In the genomic region with DNA sequence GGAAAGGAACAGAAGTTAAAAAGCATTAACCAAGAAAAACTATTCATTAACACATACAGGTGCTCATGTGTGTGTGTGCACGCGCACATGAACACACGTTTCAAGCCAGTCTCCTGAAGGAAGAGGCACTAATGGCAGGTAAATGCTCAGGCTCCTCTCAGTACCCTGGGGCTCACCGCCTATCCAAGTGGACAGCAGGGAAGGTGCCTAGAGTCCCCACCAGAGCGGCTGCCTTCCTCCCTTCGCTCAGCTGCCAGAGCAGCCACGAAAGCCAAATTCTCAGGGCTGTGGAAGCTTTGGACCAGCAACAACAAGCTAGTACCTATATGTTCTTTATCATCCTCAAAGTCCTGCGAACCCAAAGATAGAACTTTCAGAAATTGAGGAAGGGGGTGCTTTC, we compare ENCODE assay signal across 16 cellular contexts. TPM values are rescaled to one million over a fixed set of nuclear protein-coding genes. Genes with fewer than 3 reads are reported as not detected.
DNase-seq lines count a peak whose midpoint lies in the region; ATAC-seq and TF ChIP-seq lines count a peak whose summit lies in the region.
"Had no signal": no experiment of that assay in that cellular context is flagged by ENCODE, and none has a peak within 500 bp of the region (broad histone marks: within the 10 kb centered on the region; RNA-seq: fewer than 3 reads in every experiment).

No MANE protein-coding gene starts in this region.

- H3K4me3 ChIP-seq in mammary epithelial cell (replicated peaks in 1 of 3; ENCODE audit: insufficient read depth in 1 of 3, low read depth in 2 of 3, low read length in 3 of 3) (no peak overlapping the region), tibial nerve (no peak overlapping the region), psoas muscle (no peak overlapping the region)
- H3K4me3 ChIP-seq: left lung had no signal

- H3K36me3 Mint-ChIP-seq in MCF 10A (ENCODE audit: insufficient read depth, unreplicated experiment) = peaks cover 15% of the 10 kb centered on the region

- TF ChIP-seq POLR2A in tibial nerve (IDR thresholded peaks at IDR 0.05) = no peak

- H3K27me3 ChIP-seq in mammary epithelial cell (ENCODE audit: insufficient read depth, low read length) (no peaks in the 10 kb centered on the region), tibial nerve (no peaks in the 10 kb centered on the region), psoas muscle (ENCODE audit: insufficient read depth in 3 of 3, low read length in 2 of 3) (no peaks in the 10 kb centered on the region)
- H3K27me3 ChIP-seq: left lung had no signal

- no peak overlapping the region for H3K27ac ChIP-seq in mammary epithelial cell (ENCODE audit: insufficient read depth, low read depth, low read length)
- peak overlapping the region; percentile 75 for H3K27ac ChIP-seq in angular gyrus (ENCODE audit: low read depth, low read length)
- peak overlapping the region in 1 of 4 donors; percentile 51 for H3K27ac ChIP-seq in tibial nerve
- no peak overlapping the region for H3K27ac ChIP-seq in psoas muscle

- ATAC-seq in psoas muscle = no peak
- ATAC-seq in HG02623 (IDR thresholded peaks at IDR 0.05; ENCODE audit: unreplicated experiment) = no peak
- ATAC-seq: natural killer cell treated with Interleukin-12 subunit alpha and Interleukin-12 subunit beta and Interleukin-15 and Interleukin-18, amount 100 ng/mL, for 72 hours had no signal

- no peak for TF ChIP-seq EP300 in tibial nerve (IDR thresholded peaks at IDR 0.05)

- dilution Hi-C loops in mammary epithelial cell (cut with HindIII; ENCODE audit: low sequenced_read_pairs) = loop anchor here (5.0 kb wide), 1 partner anchor 92 kb away; no protein-coding TSS in a partner anchor

- H4K20me1 ChIP-seq in mammary epithelial cell (ENCODE audit: insufficient read depth, low read length) = no peaks in the 10 kb centered on the region

- no TSS peak for BruUV-seq in MCF 10A (replicated peaks; lab: Mats Ljungman, UMichigan)
- no TSS peak for BruUV-seq in mammary epithelial cell (replicated peaks; lab: Mats Ljungman, UMichigan)

- H3K9ac ChIP-seq in mammary epithelial cell (ENCODE audit: insufficient read depth, low read length) = no peak overlapping the region
- H3K9ac ChIP-seq: SK-N-SH had no signal

- CTCF ChIA-PET in MCF 10A (lab: Yijun Ruan, JAX) = interaction anchor here (0.7 to 2.5 kb wide), 3 partner anchors 53 to 211 kb away, joined by 3 to 9 read pairs (median 7); no protein-coding TSS in a partner anchor
- CTCF ChIA-PET in mammary epithelial cell (lab: Charles Lee; ENCODE audit: low non-redundant PET) = interaction anchor here (0.6 kb wide), 1 partner anchor 513 kb away, joined by 4 read pairs; no protein-coding TSS in a partner anchor

- H3K79me2 ChIP-seq in mammary epithelial cell (ENCODE audit: insufficient read depth, low read length) = peaks cover 28% of the 10 kb centered on the region

- H3K27me3 Mint-ChIP-seq in MCF 10A (ENCODE audit: insufficient read depth, unreplicated experiment) = no peaks in the 10 kb centered on the region
- H3K27me3 Mint-ChIP-seq: natural killer cell treated with Interleukin-12 subunit alpha and Interleukin-12 subunit beta and Interleukin-15 and Interleukin-18, amount 100 ng/mL, for 72 hours had no signal

- H3K4me1 ChIP-seq in mammary epithelial cell (ENCODE audit: insufficient read depth, low read length) (peaks cover 76% of the 10 kb centered on the region), tibial nerve (peaks cover 0 to 44% (median 22%) of the 10 kb centered on the region in 4 donors), psoas muscle (peaks cover 48% of the 10 kb centered on the region)
- H3K4me1 ChIP-seq: left lung had no signal

- 100% methylated on average over 7 of the region's 8 CpGs for WGBS in mammary epithelial cell (ENCODE audit: low coverage, missing lambda C conversion rate)
- 95 to 99% methylated on average over 8 of the region's 8 CpGs for WGBS in tibial nerve, 2 donors
- WGBS in psoas muscle, 3 donors = 90 to 98% (median 96%) methylated on average over 8 of the region's 8 CpGs

- in situ Hi-C loops in mammary epithelial cell (cut with MboI; ENCODE audit: low sequenced_read_pairs in 2 of 2) = loop anchor here (5.0 to 10.0 kb wide), 3 partner anchors 45 to 162 kb away; a partner anchor contains a TSS

- no peak overlapping the region for H3K4me2 ChIP-seq in mammary epithelial cell (ENCODE audit: insufficient read depth, low read depth, low read length)
- H3K4me2 ChIP-seq: SK-N-SH had no signal

- H3K9me3 ChIP-seq in mammary epithelial cell (replicated peaks; ENCODE audit: insufficient read depth, low read length) (no peaks in the 10 kb centered on the region), tibial nerve (no peaks in the 10 kb centered on the region), psoas muscle (no peaks in the 10 kb centered on the region)
- H3K9me3 ChIP-seq: left lung, SK-N-SH had no signal

- H2AFZ ChIP-seq in mammary epithelial cell (ENCODE audit: low read depth, low read length) = no peak overlapping the region

- POLR2A ChIA-PET in MCF 10A (lab: Yijun Ruan, JAX) = interaction anchor here (0.8 to 0.9 kb wide), 2 partner anchors 50 to 54 kb away, joined by 3 read pairs; no protein-coding TSS in a partner anchor

- peaks cover 23% of the 10 kb centered on the region for H3K4me1 Mint-ChIP-seq in MCF 10A (ENCODE audit: insufficient read depth, unreplicated experiment)

- peaks cover 5% of the 10 kb centered on the region for H3K36me3 ChIP-seq in mammary epithelial cell (ENCODE audit: insufficient read depth, low read length)
- peaks cover 0 to 40% (median 0%) of the 10 kb centered on the region in 3 donors for H3K36me3 ChIP-seq in tibial nerve
- H3K36me3 ChIP-seq in psoas muscle (ENCODE audit: insufficient read depth in 1 of 2, low read depth in 1 of 2) = peaks cover 0 to 37% of the 10 kb centered on the region in 2 donors

- TF ChIP-seq CTCF in MCF 10A (IDR thresholded peaks at IDR 0.05; ENCODE audit: unreplicated experiment) (no peak), mammary epithelial cell (conservative IDR thresholded peaks at IDR 0.05 in 1 of 2, IDR thresholded peaks at IDR 0.05 in 1 of 2; ENCODE audit: extremely low read depth in 1 of 2, insufficient read depth in 1 of 2, low read depth in 1 of 2, low read length in 2 of 2) (no peak), tibial nerve (IDR thresholded peaks at IDR 0.05) (no peak), psoas muscle (IDR thresholded peaks at IDR 0.05) (no peak)

- DNase-seq in MCF 10A (ENCODE audit: unreplicated experiment) (no peak), mammary epithelial cell (no peak), islet precursor cell (peak; percentile 39), tibial nerve (ENCODE audit: low spot score in 2 of 2) (peak; percentile 3 to 4), psoas muscle (no peak)
- DNase-seq in stimulated activated CD4-positive, alpha-beta T cell treated with anti-CD3 and anti-CD28 coated beads, Interleukin-1b, Interleukin-23, amount 100 ng/mL, for 48 hours = no peak
- DNase-seq: amniotic stem cell; left lung; NCI-H1436 treated with DMSO at 0.1 percent for 48 hours; retina; SK-N-SH; stimulated activated CD4-positive, alpha-beta T cell treated with anti-CD3 and anti-CD28 coated beads, Interleukin-2, amount 100 ng/mL, for 24 hours; trophoblast cell had no signal

- peak overlapping the region; percentile 35 for H3K27ac Mint-ChIP-seq in MCF 10A (ENCODE audit: low read depth, unreplicated experiment)
- H3K27ac Mint-ChIP-seq: natural killer cell treated with Interleukin-12 subunit alpha and Interleukin-12 subunit beta and Interleukin-15 and Interleukin-18, amount 100 ng/mL, for 72 hours had no signal

- intact Hi-C loops in MCF 10A (cut with micrococcal nuclease) (no loop called here), mammary epithelial cell (cut with micrococcal nuclease) (loop anchor here (10.0 kb wide), 1 partner anchor 555 kb away; no protein-coding TSS in a partner anchor), psoas muscle (cut with DNase I) (loop anchor here in 1 of 2 donors (5.0 kb wide), 1 partner anchor 47 kb away; no protein-coding TSS in a partner anchor)

- H3K4me3 Mint-ChIP-seq in MCF 10A (ENCODE audit: unreplicated experiment) = no peak overlapping the region
- H3K4me3 Mint-ChIP-seq: natural killer cell treated with Interleukin-12 subunit alpha and Interleukin-12 subunit beta and Interleukin-15 and Interleukin-18, amount 100 ng/mL, for 72 hours had no signal

- H3K9me3 Mint-ChIP-seq in MCF 10A (ENCODE audit: unreplicated experiment) = no peaks in the 10 kb centered on the region
- H3K9me3 Mint-ChIP-seq: natural killer cell treated with Interleukin-12 subunit alpha and Interleukin-12 subunit beta and Interleukin-15 and Interleukin-18, amount 100 ng/mL, for 72 hours had no signal

RNA-seq across cellular contexts. Expression of a gene that starts 42.6 kb away (rescaled TPM):
- total RNA-seq in MCF 10A (2022) (33.2 and 48.1 TPM in 2 replicates), mammary epithelial cell (10 to 100 TPM; 74.3 to 75.8 TPM), tibial nerve (100 to 1,000 TPM; 127 to 165 (median 144) TPM), psoas muscle (10 to 100 TPM; 21.7 to 43.1 (median 28.0) TPM)
- polyA plus RNA-seq in mammary epithelial cell (34.9 TPM), psoas muscle (10 to 100 TPM; 16.0 to 26.0 (median 19.7) TPM)
- polyA minus RNA-seq in mammary epithelial cell = 170 TPM

Comparison
In these comparisons a context has a peak if more than half of its experiments do, and no peak if none do; other contexts are left out.
1. DNase-seq: peak in islet precursor cell (single experiment) and tibial nerve (2 of 2); none in MCF 10A (single experiment), mammary epithelial cell (single experiment), psoas muscle (0 of 2) and stimulated activated CD4-positive, alpha-beta T cell treated with anti-CD3 and anti-CD28 coated beads, Interleukin-1b, Interleukin-23, amount 100 ng/mL, for 48 hours (single experiment).